ENCODE assay signal across 8 cellular contexts in the genomic region with DNA sequence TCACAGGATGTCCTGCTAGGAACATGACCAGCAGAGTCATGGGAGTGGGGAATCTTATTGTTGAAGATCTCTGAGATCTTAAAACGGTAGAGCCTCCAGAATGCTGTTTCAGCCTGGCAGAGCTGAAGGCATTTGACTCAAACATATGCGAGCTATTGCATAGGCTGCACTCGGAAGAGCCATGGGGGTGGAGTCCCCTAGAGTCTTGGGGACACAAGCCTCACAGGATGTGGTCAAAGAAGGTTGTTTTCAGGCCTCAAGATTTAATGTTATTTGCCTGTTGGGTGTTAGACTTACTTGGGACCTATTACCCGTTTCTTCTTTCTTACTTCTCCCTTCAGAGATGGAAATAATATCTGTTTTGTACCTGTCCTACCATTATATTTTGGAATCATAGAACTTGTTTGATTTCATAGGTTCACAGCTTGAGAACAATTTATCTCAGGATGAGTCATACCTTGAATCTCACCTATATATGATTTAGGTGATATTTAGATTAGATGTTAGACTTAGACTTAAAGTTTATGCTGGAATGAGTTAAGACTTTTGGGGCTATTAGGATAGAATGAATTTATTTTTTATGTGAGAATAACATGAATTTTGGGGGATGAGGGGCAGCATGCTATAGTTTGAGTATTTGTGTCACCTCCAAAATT.
DNase-seq lines count a peak whose midpoint lies in the region; ATAC-seq and TF ChIP-seq lines count a peak whose summit lies in the region.

No MANE protein-coding gene starts in this region.

- intact Hi-C loops in left lung (cut with DNase I), result no loop called here

- peak; percentile 97 for ATAC-seq in GM18909 (IDR thresholded peaks at IDR 0.05; ENCODE audit: poor library complexity, unreplicated experiment)
- peak; percentile 88 for ATAC-seq in HG02840 (IDR thresholded peaks at IDR 0.05; ENCODE audit: low FRiP score, unreplicated experiment)
- peak; percentile 44 for ATAC-seq in left lung

- H3F3A ChIP-seq in SU-DHL-6 (ENCODE audit: insufficient read depth), result peaks cover 11% of the 10 kb centered on the region; the same call in 1 of the 2 replicates

- peak overlapping the region; percentile 41 for H3K4me3 ChIP-seq in SU-DHL-6 (ENCODE audit: insufficient read depth, low read length, poor library complexity, severe bottlenecking)
- H3K4me3 ChIP-seq in left lung, result no peak overlapping the region
- no peak overlapping the region for H3K4me3 ChIP-seq in H7 (ENCODE audit: insufficient read depth, low read depth, low read length)

- H3K79me2 ChIP-seq in SU-DHL-6 (ENCODE audit: insufficient read depth, low read length), result no peaks in the 10 kb centered on the region

- peak overlapping the region; percentile 74 for H2AFZ ChIP-seq in SU-DHL-6 (ENCODE audit: low read depth, low read length, severe bottlenecking)

- no peak for TF ChIP-seq CTCF in SU-DHL-6 (IDR thresholded peaks at IDR 0.05; ENCODE audit: insufficient read depth, low read length, poor library complexity, severe bottlenecking)
- no peak for TF ChIP-seq CTCF in left lung (IDR thresholded peaks at IDR 0.05)

- H3K27ac ChIP-seq in SU-DHL-6 (ENCODE audit: low read depth, low read length) (peak overlapping the region; percentile 89), left lung (peak overlapping the region in 1 of 2 donors; percentile 39)

- H3K9me3 ChIP-seq in SU-DHL-6 (ENCODE audit: insufficient read depth, low read length), result no peaks in the 10 kb centered on the region
- H3K9me3 ChIP-seq in left lung, result no peaks in the 10 kb centered on the region

- peak overlapping the region; percentile 57 for H3K9ac ChIP-seq in SU-DHL-6 (ENCODE audit: low read length)

- H3K4me2 ChIP-seq in SU-DHL-6 (ENCODE audit: low read depth, low read length, poor library complexity, severe bottlenecking), result peak overlapping the region; percentile 80

- no peaks in the 10 kb centered on the region for H3K9me2 ChIP-seq in SU-DHL-6 (replicated peaks; ENCODE audit: insufficient read depth, low read length)

- H3K4me1 ChIP-seq in left lung, result no peaks in the 10 kb centered on the region

- H3K36me3 ChIP-seq in SU-DHL-6 (ENCODE audit: low read length) (no peaks in the 10 kb centered on the region), left lung (no peaks in the 10 kb centered on the region), H7 (replicated peaks; ENCODE audit: control insufficient read depth, insufficient read depth, low read length) (no peaks in the 10 kb centered on the region)

- H3K27me3 ChIP-seq in SU-DHL-6 (ENCODE audit: low read length) (no peaks in the 10 kb centered on the region), left lung (no peaks in the 10 kb centered on the region), H7 (ENCODE audit: control insufficient read depth, insufficient read depth, low read length) (no peaks in the 10 kb centered on the region)

- no peaks in the 10 kb centered on the region for H4K20me1 ChIP-seq in SU-DHL-6 (ENCODE audit: low read depth, low read length)

- no peak for DNase-seq in left lung
- DNase-seq in NCI-H1417 (lab: John Stamatoyannopoulos, UW), result no peak
- no peak for DNase-seq in SIG-M5 treated with dmso at 0.1 percent for 504 hours (lab: John Stamatoyannopoulos, UW; ENCODE audit: unreplicated experiment)
- DNase-seq in iPS-NIHi11 (ENCODE audit: low spot score), result no peak
- no peak for DNase-seq in H7

Comparison
In these comparisons a context has a peak if more than half of its experiments do, and no peak if none do; other contexts are left out.
1. ATAC-seq: peak in every context shown above with its lines; median percentile 97 in GM18909; 88 in HG02840; 44 in left lung.